Comparison of ENCODE assay signal across 1 cellular context in genomic region chr1:30782361-30783243, GRCh38.
TF ChIP-seq lines count a peak whose summit lies in the region.

No MANE protein-coding gene starts in this region.

TF ChIP-seq in IMR-90, 13 proteins besides CTCF, POLR2A, EP300 and RAD21 (continued from another document):
- TF ChIP-seq ELK1 (IDR thresholded peaks at IDR 0.05; ENCODE audit: borderline replicate concordance, low read depth, low read length): no peak
- TF ChIP-seq RCOR1 (IDR thresholded peaks at IDR 0.05; ENCODE audit: insufficient replicate concordance, low read length): no peak
- no peak for TF ChIP-seq MAFK (IDR thresholded peaks at IDR 0.05; ENCODE audit: low read depth, low read length)
- peak; percentile 55; the same call in 1 of the 2 replicates for TF ChIP-seq MAZ (IDR thresholded peaks at IDR 0.05; ENCODE audit: borderline replicate concordance, low read depth, low read length)
- no peak for TF ChIP-seq RFX5 (IDR thresholded peaks at IDR 0.05; ENCODE audit: low read depth, low read length)
- no peak for TF ChIP-seq CEBPB (IDR thresholded peaks at IDR 0.05; ENCODE audit: low read depth, low read length)
TF ChIP-seq in IMR-90: peak in this region for 2.
